Comparison of ENCODE assay signal across 13 cellular contexts in the genomic region with DNA sequence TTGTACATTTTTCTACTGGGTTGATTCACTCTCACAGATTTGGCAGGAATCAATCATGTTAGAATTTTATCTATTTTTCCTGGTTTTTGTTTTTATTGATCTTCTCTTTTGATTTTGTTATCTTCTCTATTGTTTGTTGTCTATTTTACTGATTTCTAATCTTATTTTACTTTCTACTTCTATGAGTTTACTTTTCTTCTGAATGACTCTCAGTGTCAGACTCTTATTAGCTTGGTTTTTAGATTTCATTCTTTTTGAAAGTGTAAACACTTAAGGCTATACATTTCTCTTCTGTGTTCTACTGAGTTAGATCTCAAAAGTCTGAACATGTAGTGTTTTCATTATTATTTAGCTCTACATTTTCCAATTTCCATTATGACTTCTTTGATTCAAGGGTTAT. TPM values are rescaled to one million over a fixed set of nuclear protein-coding genes. Genes with fewer than 3 reads are reported as not detected.
DNase-seq lines count a peak whose midpoint lies in the region; ATAC-seq and TF ChIP-seq lines count a peak whose summit lies in the region.
"Had no signal": no experiment of that assay in that cellular context is flagged by ENCODE, and none has a peak within 500 bp of the region (broad histone marks: within the 10 kb centered on the region; RNA-seq: fewer than 3 reads in every experiment).

No MANE protein-coding gene starts in this region.

- no peak for TF ChIP-seq CTCF in Caco-2 (IDR thresholded peaks at IDR 0.05; ENCODE audit: insufficient read depth in 1 of 2, low read depth in 1 of 2, low read length in 1 of 2, severe bottlenecking in 1 of 2, unreplicated experiment in 1 of 2)

- no peak overlapping the region for H3K4me3 ChIP-seq in Caco-2 (ENCODE audit: low read depth, low read length)
- no peak overlapping the region for H3K4me3 ChIP-seq in naive thymus-derived CD4-positive, alpha-beta T cell (ENCODE audit: low read length)
- H3K4me3 ChIP-seq in effector memory CD4-positive, alpha-beta T cell (ENCODE audit: insufficient read depth, low read depth, low read length, poor library complexity, severe bottlenecking) = no peak overlapping the region
- H3K4me3 ChIP-seq: A549, MG63 had no signal

- CTCF ChIA-PET in Caco-2 (lab: Charles Lee) = no interaction called here
- CTCF ChIA-PET in naive thymus-derived CD4-positive, alpha-beta T cell (lab: Charles Lee) = interaction anchor here (0.7 kb wide), 1 partner anchor 11 kb away, joined by 3 read pairs; no protein-coding TSS in a partner anchor

- POLR2A ChIA-PET in Caco-2 (lab: Charles Lee) = no interaction called here
- POLR2A ChIA-PET in naive thymus-derived CD4-positive, alpha-beta T cell (lab: Charles Lee) = no interaction called here

- 0 out of 2 replicates have a peak, but pooled peaks cover 6% of the 10 kb centered on the region for H3K4me1 ChIP-seq in Caco-2
- no peaks in the 10 kb centered on the region for H3K4me1 ChIP-seq in naive thymus-derived CD4-positive, alpha-beta T cell (ENCODE audit: control insufficient read depth in 2 of 2, insufficient read depth in 2 of 2, low read length in 2 of 2)
- no peaks in the 10 kb centered on the region for H3K4me1 ChIP-seq in effector memory CD4-positive, alpha-beta T cell (ENCODE audit: control insufficient read depth, insufficient read depth, low read length, poor library complexity, severe bottlenecking)
- H3K4me1 ChIP-seq: A549 had no signal

- ATAC-seq in naive thymus-derived CD4-positive, alpha-beta T cell = no peak
- ATAC-seq in GM21381 (IDR thresholded peaks at IDR 0.05; ENCODE audit: unreplicated experiment) = no peak
- no peak for ATAC-seq in GM19463 (IDR thresholded peaks at IDR 0.05; ENCODE audit: unreplicated experiment)
- ATAC-seq: A549 had no signal

- H3K9me3 Mint-ChIP-seq in activated T-cell treated with anti-CD3 and anti-CD28 coated beads, Interleukin-2, amount 50 U/mL, for 24 hours = no peaks in the 10 kb centered on the region
- no peaks in the 10 kb centered on the region for H3K9me3 Mint-ChIP-seq in Caco-2 (ENCODE audit: unreplicated experiment)
- H3K9me3 Mint-ChIP-seq in activated T-helper 2 cell treated with anti-CD3 and anti-CD28 coated beads, Interferon-gamma antibody, Interleukin-2, Interleukin-4, amounts not matched to agents 10 μg/mL and 5 μg/mL and 100 μg/mL, durations not matched to agents 14 hours and 24 hours and 36 hours = no peaks in the 10 kb centered on the region
- peaks cover 0 to 1% (median 0%) of the 10 kb centered on the region in 11 donors for H3K9me3 Mint-ChIP-seq in naive thymus-derived CD4-positive, alpha-beta T cell

- H3K27me3 ChIP-seq in Caco-2 (replicated peaks; ENCODE audit: control insufficient read depth, insufficient read depth, low read length) = no peaks in the 10 kb centered on the region
- no peaks in the 10 kb centered on the region for H3K27me3 ChIP-seq in naive thymus-derived CD4-positive, alpha-beta T cell (ENCODE audit: control insufficient read depth in 2 of 2, insufficient read depth in 2 of 2, low read length in 2 of 2)
- no peaks in the 10 kb centered on the region for H3K27me3 ChIP-seq in effector memory CD4-positive, alpha-beta T cell (replicated peaks; ENCODE audit: control insufficient read depth, insufficient read depth, low read length, poor library complexity, severe bottlenecking)
- H3K27me3 ChIP-seq: MG63 had no signal

- no peak overlapping the region for H3K4me3 Mint-ChIP-seq in activated T-cell treated with anti-CD3 and anti-CD28 coated beads, Interleukin-2, amount 50 U/mL, for 24 hours
- no peak overlapping the region for H3K4me3 Mint-ChIP-seq in Caco-2 (ENCODE audit: unreplicated experiment)
- no peak overlapping the region for H3K4me3 Mint-ChIP-seq in activated T-helper 2 cell treated with anti-CD3 and anti-CD28 coated beads, Interferon-gamma antibody, Interleukin-2, Interleukin-4, amounts not matched to agents 10 μg/mL and 5 μg/mL and 100 μg/mL, durations not matched to agents 14 hours and 24 hours and 36 hours (ENCODE audit: low read depth)
- H3K4me3 Mint-ChIP-seq in naive thymus-derived CD4-positive, alpha-beta T cell = no peak overlapping the region

- peak overlapping the region; percentile 65 for H3K27ac Mint-ChIP-seq in activated T-cell treated with anti-CD3 and anti-CD28 coated beads, Interleukin-2, amount 50 U/mL, for 24 hours
- H3K27ac Mint-ChIP-seq in Caco-2 (ENCODE audit: unreplicated experiment) = peak overlapping the region; percentile 31
- peak overlapping the region; percentile 18 for H3K27ac Mint-ChIP-seq in activated T-helper 2 cell treated with anti-CD3 and anti-CD28 coated beads, Interferon-gamma antibody, Interleukin-2, Interleukin-4, amounts not matched to agents 10 μg/mL and 5 μg/mL and 100 μg/mL, durations not matched to agents 14 hours and 24 hours and 36 hours
- peak overlapping the region in 6 of 9 donors; percentile 23 to 79 (median 52) for H3K27ac Mint-ChIP-seq in naive thymus-derived CD4-positive, alpha-beta T cell

- DNase-seq in activated T-cell treated with anti-CD3 and anti-CD28 coated beads, Interleukin-2, amount 50 U/mL, for 24 hours = no peak
- no peak for DNase-seq in activated T-cell treated with anti-CD3 and anti-CD28 coated beads, Interleukin-2, amount 50 U/mL, for 1 hour
- no peak for DNase-seq in Caco-2
- no peak for DNase-seq in activated T-helper 2 cell treated with anti-CD3 and anti-CD28 coated beads, Interferon-gamma antibody, Interleukin-2, Interleukin-4, amounts not matched to agents 10 μg/mL and 5 μg/mL and 100 μg/mL, durations not matched to agents 14 hours and 24 hours and 36 hours (ENCODE audit: low spot score)
- DNase-seq in naive thymus-derived CD4-positive, alpha-beta T cell = no peak
- DNase-seq in effector memory CD4-positive, alpha-beta T cell = no peak
- DNase-seq: MG63, NCI-H1105, NCI-H1694 treated with DMSO at 0.1 percent for 48 hours had no signal

- peaks cover 5% of the 10 kb centered on the region for H3K36me3 ChIP-seq in Caco-2 (ENCODE audit: control insufficient read depth, insufficient read depth, low read length)
- peaks cover 9 to 55% (median 17%) of the 10 kb centered on the region in 3 experiments for H3K36me3 ChIP-seq in naive thymus-derived CD4-positive, alpha-beta T cell (ENCODE audit: control insufficient read depth in 2 of 3, insufficient read depth in 3 of 3, low read length in 3 of 3)
- peaks cover 39% of the 10 kb centered on the region for H3K36me3 ChIP-seq in effector memory CD4-positive, alpha-beta T cell (ENCODE audit: control insufficient read depth, insufficient read depth, low read length)

- no TSS peak for BruUV-seq in Caco-2 (replicated peaks; lab: Mats Ljungman, UMichigan)

- H3K36me3 Mint-ChIP-seq in activated T-cell treated with anti-CD3 and anti-CD28 coated beads, Interleukin-2, amount 50 U/mL, for 24 hours (ENCODE audit: low read depth) = peaks cover 88% of the 10 kb centered on the region
- peaks cover 65% of the 10 kb centered on the region for H3K36me3 Mint-ChIP-seq in Caco-2 (ENCODE audit: insufficient read depth, unreplicated experiment)
- H3K36me3 Mint-ChIP-seq in activated T-helper 2 cell treated with anti-CD3 and anti-CD28 coated beads, Interferon-gamma antibody, Interleukin-2, Interleukin-4, amounts not matched to agents 10 μg/mL and 5 μg/mL and 100 μg/mL, durations not matched to agents 14 hours and 24 hours and 36 hours (ENCODE audit: low read depth) = peaks cover 70% of the 10 kb centered on the region
- H3K36me3 Mint-ChIP-seq in naive thymus-derived CD4-positive, alpha-beta T cell = peaks cover 0 to 45% (median 22%) of the 10 kb centered on the region in 5 donors

- peaks cover 7% of the 10 kb centered on the region for H3K4me1 Mint-ChIP-seq in activated T-cell treated with anti-CD3 and anti-CD28 coated beads, Interleukin-2, amount 50 U/mL, for 24 hours (ENCODE audit: low read depth)
- H3K4me1 Mint-ChIP-seq in Caco-2 (ENCODE audit: low read depth, unreplicated experiment) = peaks cover 14% of the 10 kb centered on the region
- no peaks in the 10 kb centered on the region for H3K4me1 Mint-ChIP-seq in activated T-helper 2 cell treated with anti-CD3 and anti-CD28 coated beads, Interferon-gamma antibody, Interleukin-2, Interleukin-4, amounts not matched to agents 10 μg/mL and 5 μg/mL and 100 μg/mL, durations not matched to agents 14 hours and 24 hours and 36 hours (ENCODE audit: low read depth)
- peaks cover 0 to 8% (median 0%) of the 10 kb centered on the region in 7 donors for H3K4me1 Mint-ChIP-seq in naive thymus-derived CD4-positive, alpha-beta T cell

- H3K27ac ChIP-seq in naive thymus-derived CD4-positive, alpha-beta T cell (ENCODE audit: low read depth, low read length) = no peak overlapping the region
- no peak overlapping the region for H3K27ac ChIP-seq in effector memory CD4-positive, alpha-beta T cell (ENCODE audit: insufficient read depth, low read length, poor library complexity, severe bottlenecking)
- H3K27ac ChIP-seq: A549, KMS-11 had no signal

- no peaks in the 10 kb centered on the region for H3K27me3 Mint-ChIP-seq in activated T-cell treated with anti-CD3 and anti-CD28 coated beads, Interleukin-2, amount 50 U/mL, for 24 hours
- no peaks in the 10 kb centered on the region for H3K27me3 Mint-ChIP-seq in Caco-2 (ENCODE audit: insufficient read depth, unreplicated experiment)
- H3K27me3 Mint-ChIP-seq in activated T-helper 2 cell treated with anti-CD3 and anti-CD28 coated beads, Interferon-gamma antibody, Interleukin-2, Interleukin-4, amounts not matched to agents 10 μg/mL and 5 μg/mL and 100 μg/mL, durations not matched to agents 14 hours and 24 hours and 36 hours (ENCODE audit: low read depth) = no peaks in the 10 kb centered on the region
- H3K27me3 Mint-ChIP-seq in naive thymus-derived CD4-positive, alpha-beta T cell = no peaks in the 10 kb centered on the region

- H3K9me3 ChIP-seq in Caco-2 = no peaks in the 10 kb centered on the region
- no peaks in the 10 kb centered on the region for H3K9me3 ChIP-seq in naive thymus-derived CD4-positive, alpha-beta T cell (ENCODE audit: control insufficient read depth in 2 of 3, low read length in 3 of 3)
- no peaks in the 10 kb centered on the region for H3K9me3 ChIP-seq in effector memory CD4-positive, alpha-beta T cell (ENCODE audit: control insufficient read depth, low read length)
- H3K9me3 ChIP-seq: A549 had no signal

- intact Hi-C loops in Caco-2 (cut with micrococcal nuclease; ENCODE audit: unreplicated experiment) = no loop called here
- intact Hi-C loops in activated T-helper 2 cell treated with anti-CD3 and anti-CD28 coated beads, Interferon-gamma antibody, Interleukin-2, Interleukin-4, amounts not matched to agents 10 μg/mL and 5 μg/mL and 100 μg/mL, durations not matched to agents 14 hours and 24 hours and 36 hours (cut with micrococcal nuclease) = no loop called here
- intact Hi-C loops in naive thymus-derived CD4-positive, alpha-beta T cell (cut with micrococcal nuclease) = no loop called here

RNA-seq across cellular contexts. Expression of a gene that starts 47.1 kb away (rescaled TPM):
- total RNA-seq in Caco-2 (2022) = 63.1 and 65.4 TPM in 2 replicates
- total RNA-seq in activated T-helper 2 cell treated with anti-CD3 and anti-CD28 coated beads, Interferon-gamma antibody, Interleukin-2, Interleukin-4, amounts not matched to agents 10 μg/mL and 5 μg/mL and 100 μg/mL, durations not matched to agents 14 hours and 24 hours and 36 hours = 70.6 and 72.8 TPM in 2 replicates
- 10 to 100 TPM; 56.7 to 93.7 (median 74.5) TPM for total RNA-seq in naive thymus-derived CD4-positive, alpha-beta T cell
- polyA plus RNA-seq in naive thymus-derived CD4-positive, alpha-beta T cell = 10 to 100 TPM; 15.1 to 17.5 TPM
